In the genomic region with DNA sequence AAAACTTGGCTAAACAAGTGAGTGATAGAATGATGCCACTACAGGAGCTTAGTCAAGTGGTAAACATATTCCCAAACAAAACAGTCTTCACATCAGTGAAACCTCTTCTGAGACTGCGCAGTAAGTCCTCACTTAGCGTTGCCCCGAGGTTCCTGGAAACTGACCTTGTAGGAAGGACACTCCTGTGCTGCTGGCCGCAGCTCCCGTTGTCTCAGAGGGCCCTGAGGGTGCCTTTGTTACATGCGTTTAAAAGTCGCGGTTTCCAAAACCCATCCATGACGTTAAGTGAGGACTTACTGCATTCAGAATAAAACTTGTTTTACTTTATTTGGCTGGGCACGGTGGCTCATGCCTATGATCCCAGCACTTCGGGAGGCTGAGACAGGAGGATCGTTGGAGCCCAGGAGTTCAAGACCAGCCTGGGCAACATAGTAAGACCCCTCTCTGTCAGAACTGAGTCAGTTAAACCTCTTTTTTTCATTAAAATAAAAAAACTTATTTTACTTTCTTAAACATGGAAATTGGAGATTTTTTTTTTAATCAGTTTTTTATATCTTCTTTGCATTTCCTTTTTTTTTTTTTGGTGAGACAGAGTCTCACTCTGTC, we compare ENCODE assay signal across 1 cellular context.
TF ChIP-seq lines count a peak whose summit lies in the region.

No MANE protein-coding gene starts in this region.

TF ChIP-seq in K562, 482 proteins besides CTCF, POLR2A, EP300 and RAD21:
- TF ChIP-seq ZNF121 (CRISPR knock-in tag; conservative IDR thresholded peaks at IDR 0.05), result peak; percentile 27; the same call in 1 of the 2 replicates
- TF ChIP-seq GATA2 (CRISPR knock-in tag; IDR thresholded peaks at IDR 0.05), result no peak
- TF ChIP-seq, protein P1, sequence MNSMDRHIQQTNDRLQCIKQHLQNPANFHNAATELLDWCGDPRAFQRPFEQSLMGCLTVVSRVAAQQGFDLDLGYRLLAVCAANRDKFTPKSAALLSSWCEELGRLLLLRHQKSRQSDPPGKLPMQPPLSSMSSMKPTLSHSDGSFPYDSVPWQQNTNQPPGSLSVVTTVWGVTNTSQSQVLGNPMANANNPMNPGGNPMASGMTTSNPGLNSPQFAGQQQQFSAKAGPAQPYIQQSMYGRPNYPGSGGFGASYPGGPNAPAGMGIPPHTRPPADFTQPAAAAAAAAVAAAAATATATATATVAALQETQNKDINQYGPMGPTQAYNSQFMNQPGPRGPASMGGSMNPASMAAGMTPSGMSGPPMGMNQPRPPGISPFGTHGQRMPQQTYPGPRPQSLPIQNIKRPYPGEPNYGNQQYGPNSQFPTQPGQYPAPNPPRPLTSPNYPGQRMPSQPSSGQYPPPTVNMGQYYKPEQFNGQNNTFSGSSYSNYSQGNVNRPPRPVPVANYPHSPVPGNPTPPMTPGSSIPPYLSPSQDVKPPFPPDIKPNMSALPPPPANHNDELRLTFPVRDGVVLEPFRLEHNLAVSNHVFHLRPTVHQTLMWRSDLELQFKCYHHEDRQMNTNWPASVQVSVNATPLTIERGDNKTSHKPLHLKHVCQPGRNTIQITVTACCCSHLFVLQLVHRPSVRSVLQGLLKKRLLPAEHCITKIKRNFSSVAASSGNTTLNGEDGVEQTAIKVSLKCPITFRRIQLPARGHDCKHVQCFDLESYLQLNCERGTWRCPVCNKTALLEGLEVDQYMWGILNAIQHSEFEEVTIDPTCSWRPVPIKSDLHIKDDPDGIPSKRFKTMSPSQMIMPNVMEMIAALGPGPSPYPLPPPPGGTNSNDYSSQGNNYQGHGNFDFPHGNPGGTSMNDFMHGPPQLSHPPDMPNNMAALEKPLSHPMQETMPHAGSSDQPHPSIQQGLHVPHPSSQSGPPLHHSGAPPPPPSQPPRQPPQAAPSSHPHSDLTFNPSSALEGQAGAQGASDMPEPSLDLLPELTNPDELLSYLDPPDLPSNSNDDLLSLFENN (IDR thresholded peaks at IDR 0.05; ENCODE audit: low read depth in 2 of 2, low read length in 2 of 2), result no peak
- TF ChIP-seq TRIM24 (IDR thresholded peaks at IDR 0.05), result no peak
- TF ChIP-seq, protein P2, sequence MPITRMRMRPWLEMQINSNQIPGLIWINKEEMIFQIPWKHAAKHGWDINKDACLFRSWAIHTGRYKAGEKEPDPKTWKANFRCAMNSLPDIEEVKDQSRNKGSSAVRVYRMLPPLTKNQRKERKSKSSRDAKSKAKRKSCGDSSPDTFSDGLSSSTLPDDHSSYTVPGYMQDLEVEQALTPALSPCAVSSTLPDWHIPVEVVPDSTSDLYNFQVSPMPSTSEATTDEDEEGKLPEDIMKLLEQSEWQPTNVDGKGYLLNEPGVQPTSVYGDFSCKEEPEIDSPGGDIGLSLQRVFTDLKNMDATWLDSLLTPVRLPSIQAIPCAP (CRISPR knock-in tag; IDR thresholded peaks at IDR 0.05; ENCODE audit: borderline replicate concordance), result no peak
TF ChIP-seq in K562: peak in this region for 1.
